14 cellular contexts compared by ENCODE assay signal in genomic region chr7:18499407-18500197, GRCh38. TPM values are rescaled to one million over a fixed set of nuclear protein-coding genes. Genes with fewer than 3 reads are reported as not detected.
A peak's percentile ranks its signal among the peaks of the same experiment; 100 is the strongest.
DNase-seq lines count a peak whose midpoint lies in the region; ATAC-seq and TF ChIP-seq lines count a peak whose summit lies in the region.
"Had no signal": no experiment of that assay in that cellular context is flagged by ENCODE, and none has a peak within 500 bp of the region (broad histone marks: within the 10 kb centered on the region; RNA-seq: fewer than 3 reads in every experiment).

No MANE protein-coding gene starts in this region.

- H3K4me3 ChIP-seq in BLaER1 treated with 17β-estradiol and CSF1 and Interleukin-3, amounts not matched to agents 10 nM and 100 nM, result peak overlapping the region in 3 of 10 experiments; percentile 67 to 84 (median 74); a peak in 4 of 20 replicates
- H3K4me3 ChIP-seq in SU-DHL-6 (ENCODE audit: insufficient read depth, low read length, poor library complexity, severe bottlenecking), result no peak overlapping the region
- no peak overlapping the region for H3K4me3 ChIP-seq in left lung
- H3K4me3 ChIP-seq: PC-9, sigmoid colon had no signal

- TF ChIP-seq CTCF in SU-DHL-6 (IDR thresholded peaks at IDR 0.05; ENCODE audit: insufficient read depth, low read length, poor library complexity, severe bottlenecking) (no peak), left lung (IDR thresholded peaks at IDR 0.05) (no peak)

- no peaks in the 10 kb centered on the region for H3K9me3 Mint-ChIP-seq in IgD-negative memory B cell
- no peaks in the 10 kb centered on the region for H3K9me3 Mint-ChIP-seq in T-cell
- H3K9me3 Mint-ChIP-seq: activated naive CD8-positive, alpha-beta T cell treated with anti-CD3 and anti-CD28 coated beads, Interleukin-2, amount 10 ng/mL, durations not matched to agents 7 days and 5 days; effector memory CD8-positive, alpha-beta T cell had no signal

- H3K27me3 Mint-ChIP-seq in IgD-negative memory B cell (no peaks in the 10 kb centered on the region), T-cell (no peaks in the 10 kb centered on the region)
- H3K27me3 Mint-ChIP-seq: activated naive CD8-positive, alpha-beta T cell treated with anti-CD3 and anti-CD28 coated beads, Interleukin-2, amount 10 ng/mL, durations not matched to agents 7 days and 5 days; effector memory CD8-positive, alpha-beta T cell had no signal

- peak overlapping the region in 1 of 11 experiments; percentile 8; a peak in 1 of 22 replicates for H3K27ac ChIP-seq in BLaER1 treated with 17β-estradiol and CSF1 and Interleukin-3, amounts not matched to agents 10 nM and 100 nM
- H3K27ac ChIP-seq in SU-DHL-6 (ENCODE audit: low read depth, low read length) (no peak overlapping the region), left lung (no peak overlapping the region)
- H3K27ac ChIP-seq: C4-2B, PC-9, sigmoid colon had no signal

- H2AFZ ChIP-seq in SU-DHL-6 (ENCODE audit: low read depth, low read length, severe bottlenecking), result no peak overlapping the region
- H2AFZ ChIP-seq: PC-9 had no signal

- no peaks in the 10 kb centered on the region for H3K9me2 ChIP-seq in SU-DHL-6 (replicated peaks; ENCODE audit: insufficient read depth, low read length)

- H3K4me1 Mint-ChIP-seq in IgD-negative memory B cell (peaks cover 52 to 63% (median 57%) of the 10 kb centered on the region in 3 donors), T-cell (peaks cover 10 to 13% (median 12%) of the 10 kb centered on the region in 3 donors)

- intact Hi-C loops in left lung (cut with DNase I), result no loop called here

- peaks cover 0 to 8% (median 0%) of the 10 kb centered on the region in 11 experiments; a peak in 2 of 22 replicates for H4K20me1 ChIP-seq in BLaER1 treated with 17β-estradiol and CSF1 and Interleukin-3, amounts not matched to agents 10 nM and 100 nM
- H4K20me1 ChIP-seq in SU-DHL-6 (ENCODE audit: low read depth, low read length), result no peaks in the 10 kb centered on the region

- peaks cover 56 to 99% (median 68%) of the 10 kb centered on the region in 10 experiments for H3K4me1 ChIP-seq in BLaER1 treated with 17β-estradiol and CSF1 and Interleukin-3, amounts not matched to agents 10 nM and 100 nM
- peaks cover 0 to 8% of the 10 kb centered on the region in 2 donors for H3K4me1 ChIP-seq in left lung

- peak overlapping the region in 9 of 11 experiments; percentile 7 to 97 (median 89); a peak in 15 of 22 replicates for H3K4me2 ChIP-seq in BLaER1 treated with 17β-estradiol and CSF1 and Interleukin-3, amounts not matched to agents 10 nM and 100 nM
- peak overlapping the region; percentile 60 for H3K4me2 ChIP-seq in SU-DHL-6 (ENCODE audit: low read depth, low read length, poor library complexity, severe bottlenecking)
- H3K4me2 ChIP-seq: PC-9 had no signal

- peaks cover 10% of the 10 kb centered on the region; the same call in 1 of the 2 replicates for H3K79me2 ChIP-seq in SU-DHL-6 (ENCODE audit: insufficient read depth, low read length)

- peaks cover 0 to 12% (median 0%) of the 10 kb centered on the region in 11 experiments; a peak in 4 of 22 replicates for H3K36me3 ChIP-seq in BLaER1 treated with 17β-estradiol and CSF1 and Interleukin-3, amounts not matched to agents 10 nM and 100 nM
- H3K36me3 ChIP-seq in SU-DHL-6 (ENCODE audit: low read length), result no peaks in the 10 kb centered on the region
- H3K36me3 ChIP-seq in left lung, result no peaks in the 10 kb centered on the region
- H3K36me3 ChIP-seq: sigmoid colon had no signal

- H3K9me3 ChIP-seq in BLaER1 treated with 17β-estradiol and CSF1 and Interleukin-3, amounts not matched to agents 10 nM and 100 nM (replicated peaks in 1 of 11), result no peaks in the 10 kb centered on the region; a peak in 1 of 22 replicates
- no peaks in the 10 kb centered on the region for H3K9me3 ChIP-seq in SU-DHL-6 (ENCODE audit: insufficient read depth, low read length)
- no peaks in the 10 kb centered on the region for H3K9me3 ChIP-seq in left lung
- H3K9me3 ChIP-seq: sigmoid colon had no signal

- POLR2A ChIA-PET in T-cell (lab: Charles Lee), result no interaction called here

- H3F3A ChIP-seq in SU-DHL-6 (ENCODE audit: insufficient read depth), result 0 out of 2 replicates have a peak, but pooled peaks cover 3% of the 10 kb centered on the region

- peak overlapping the region in 3 of 4 donors; percentile 82 to 94 (median 92) for H3K4me3 Mint-ChIP-seq in IgD-negative memory B cell
- H3K4me3 Mint-ChIP-seq in T-cell, result no peak overlapping the region
- H3K4me3 Mint-ChIP-seq: activated naive CD8-positive, alpha-beta T cell treated with anti-CD3 and anti-CD28 coated beads, Interleukin-2, amount 10 ng/mL, durations not matched to agents 7 days and 5 days; effector memory CD8-positive, alpha-beta T cell had no signal

- peak in 1 of 2 donors; percentile 47 for DNase-seq in left lung
- DNase-seq in T-cell, result no peak
- DNase-seq in activated gamma-delta T cell (lab: John Stamatoyannopoulos, UW), result no peak
- no peak for DNase-seq in stimulated activated CD8-positive, alpha-beta memory T cell treated with anti-CD3 and anti-CD28 coated beads, Interleukin-4, amount 100 ng/mL, for 48 hours
- DNase-seq in COR-L47 (lab: John Stamatoyannopoulos, UW), result no peak
- DNase-seq: activated naive CD8-positive, alpha-beta T cell treated with anti-CD3 and anti-CD28 coated beads, Interleukin-2, amount 10 ng/mL, durations not matched to agents 7 days and 5 days; effector memory CD8-positive, alpha-beta T cell; NCI-H1694; sigmoid colon had no signal

- H3K27me3 ChIP-seq in BLaER1 treated with 17β-estradiol and CSF1 and Interleukin-3, amounts not matched to agents 10 nM and 100 nM, result peaks cover 0 to 14% (median 0%) of the 10 kb centered on the region in 11 experiments; a peak in 2 of 22 replicates
- no peaks in the 10 kb centered on the region for H3K27me3 ChIP-seq in SU-DHL-6 (ENCODE audit: low read length)
- H3K27me3 ChIP-seq in left lung, result no peaks in the 10 kb centered on the region
- H3K27me3 ChIP-seq: sigmoid colon had no signal

- CTCF ChIA-PET in T-cell (lab: Charles Lee), result no interaction called here

- H3K27ac Mint-ChIP-seq in IgD-negative memory B cell (peak overlapping the region; percentile 1 to 3 (median 2)), T-cell (no peak overlapping the region)
- H3K27ac Mint-ChIP-seq: activated naive CD8-positive, alpha-beta T cell treated with anti-CD3 and anti-CD28 coated beads, Interleukin-2, amount 10 ng/mL, durations not matched to agents 7 days and 5 days; effector memory CD8-positive, alpha-beta T cell had no signal

- ATAC-seq in left lung (peak; percentile 85), T-cell (replicated peaks in 1 of 4) (no peak)
- ATAC-seq: effector memory CD8-positive, alpha-beta T cell had no signal

- peak overlapping the region in 2 of 11 experiments; percentile 12 to 79; a peak in 2 of 22 replicates for H3K9ac ChIP-seq in BLaER1 treated with 17β-estradiol and CSF1 and Interleukin-3, amounts not matched to agents 10 nM and 100 nM
- no peak overlapping the region for H3K9ac ChIP-seq in SU-DHL-6 (ENCODE audit: low read length)

- peaks cover 3% of the 10 kb centered on the region for H3K36me3 Mint-ChIP-seq in IgD-negative memory B cell
- no peaks in the 10 kb centered on the region for H3K36me3 Mint-ChIP-seq in T-cell
- H3K36me3 Mint-ChIP-seq: activated naive CD8-positive, alpha-beta T cell treated with anti-CD3 and anti-CD28 coated beads, Interleukin-2, amount 10 ng/mL, durations not matched to agents 7 days and 5 days had no signal

RNA-seq across cellular contexts. Expression of gene HDAC9, which starts 4.1 kb away (rescaled TPM):
- polyA plus RNA-seq in IgD-negative memory B cell, result 81.2 TPM
- total RNA-seq in left lung (10 to 100 TPM in 1 of 2 donors, 1 to 10 TPM in 1; 9.7 to 13.2 TPM), T-cell (1 to 10 TPM; 2.8 to 6.7 (median 4.7) TPM)

Comparison
In these comparisons a context has a peak if more than half of its experiments do, and no peak if none do; other contexts are left out.
1. H3K27ac Mint-ChIP-seq: peak in IgD-negative memory B cell (3 of 3); none in T-cell (0 of 2).
2. H3K4me3 Mint-ChIP-seq: peak in IgD-negative memory B cell (3 of 4); none in T-cell (0 of 3).